32 cellular contexts compared by ENCODE assay signal in the genomic region with DNA sequence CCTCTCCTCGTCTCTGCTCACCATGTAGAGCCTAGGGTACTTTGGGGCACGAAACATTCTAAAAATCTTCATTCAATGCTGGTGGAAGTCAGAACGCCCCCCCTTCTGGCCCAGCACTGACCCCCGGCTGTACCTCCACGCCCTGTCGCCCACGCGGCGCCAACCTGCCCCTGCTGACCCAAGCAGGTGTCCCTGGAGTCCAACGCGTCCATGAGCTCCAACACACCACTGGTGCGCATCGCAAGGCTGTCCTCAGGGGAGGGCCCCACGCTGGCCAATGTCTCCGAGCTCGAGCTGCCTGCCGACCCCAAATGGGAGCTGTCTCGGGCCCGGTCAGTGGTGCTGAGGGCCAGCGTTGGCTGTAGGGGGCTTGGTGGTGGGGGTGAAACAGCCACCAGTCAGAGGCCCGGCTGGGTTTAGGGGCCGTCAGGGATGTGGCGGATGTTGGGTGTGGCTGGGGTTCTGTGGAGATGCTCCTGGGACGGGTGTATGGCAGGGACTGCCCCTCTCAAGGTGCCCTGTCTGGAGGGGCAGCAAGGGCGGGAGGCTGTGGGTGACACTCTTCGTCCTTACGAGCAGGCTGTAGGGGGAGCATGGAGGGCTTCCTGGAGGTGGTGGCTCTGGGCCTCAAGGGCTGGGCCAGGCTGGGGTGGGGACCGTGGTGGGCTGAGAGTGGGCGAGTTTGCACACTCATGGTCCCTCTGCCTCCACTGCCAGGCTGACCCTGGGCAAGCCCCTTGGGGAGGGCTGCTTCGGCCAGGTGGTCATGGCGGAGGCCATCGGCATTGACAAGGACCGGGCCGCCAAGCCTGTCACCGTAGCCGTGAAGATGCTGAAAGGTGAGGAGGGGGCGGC. TPM values are rescaled to one million over a fixed set of nuclear protein-coding genes. Genes with fewer than 3 reads are reported as not detected.
"Had no signal": no experiment of that assay in that cellular context is flagged by ENCODE, and none has a peak within 500 bp of the region (broad histone marks: within the 10 kb centered on the region; RNA-seq: fewer than 3 reads in every experiment).

No MANE protein-coding gene starts in this region.

- FAIRE-seq: endothelial cell of umbilical vein had no signal

- H3K4me3 ChIP-seq: coronary artery, esophagus muscularis mucosa, heart right ventricle, lung, mucosa of descending colon, smooth muscle cell, stomach, thoracic aorta, transverse colon, vagina had no signal

- H3K4me3 Mint-ChIP-seq: memory B cell; mesothelial cell of epicardium; naive B cell; natural killer cell treated with Interleukin-12 subunit alpha and Interleukin-12 subunit beta and Interleukin-15 and Interleukin-18, amount 100 ng/mL, for 72 hours; neural crest cell had no signal

- H3K27me3 Mint-ChIP-seq: natural killer cell treated with Interleukin-12 subunit alpha and Interleukin-12 subunit beta and Interleukin-15 and Interleukin-18, amount 100 ng/mL, for 72 hours; progenitor cell of endocrine pancreas had no signal

- H3K27ac Mint-ChIP-seq: memory B cell; mesothelial cell of epicardium; naive B cell; natural killer cell treated with Interleukin-12 subunit alpha and Interleukin-12 subunit beta and Interleukin-15 and Interleukin-18, amount 100 ng/mL, for 72 hours; progenitor cell of endocrine pancreas had no signal

- ATAC-seq: foreskin keratinocyte; heart right ventricle; left lobe of liver; mucosa of descending colon; natural killer cell treated with Interleukin-12 subunit alpha and Interleukin-12 subunit beta and Interleukin-15 and Interleukin-18, amount 100 ng/mL, for 72 hours; sciatic nerve had no signal

- DNase-seq: dermis blood vessel endothelial cell; effector memory CD4-positive, alpha-beta T cell; foreskin keratinocyte; glutamatergic neuron; hippocampal formation; islet precursor cell; kidney glomerular epithelial cell; naive B cell; stimulated activated CD4-positive, alpha-beta T cell treated with anti-CD3 and anti-CD28 coated beads, Interleukin-12 subunit alpha, Interleukin-12 subunit beta, amount 100 ng/mL, for 4 hours; stimulated activated CD4-positive, alpha-beta T cell treated with anti-CD3 and anti-CD28 coated beads, Interleukin-1b, Interleukin-23, amount 100 ng/mL, for 48 hours; stimulated activated CD4-positive, alpha-beta T cell treated with anti-CD3 and anti-CD28 coated beads, Interleukin-4, amount 100 ng/mL, for 1 hour; stimulated activated CD8-positive, alpha-beta memory T cell treated with anti-CD3 and anti-CD28 coated beads, Interleukin-4, amount 100 ng/mL, for 48 hours; stimulated activated naive CD4-positive, alpha-beta T cell treated with Interleukin-2 at 50 U/mL for 16 hours; stomach; transverse colon had no signal

- H3K27me3 ChIP-seq: foreskin keratinocyte, heart right ventricle, transverse colon, vagina had no signal

- H3K9me3 Mint-ChIP-seq: memory B cell; mesothelial cell of epicardium; naive B cell; natural killer cell treated with Interleukin-12 subunit alpha and Interleukin-12 subunit beta and Interleukin-15 and Interleukin-18, amount 100 ng/mL, for 72 hours; neural crest cell had no signal

- H3K4me1 Mint-ChIP-seq: mesothelial cell of epicardium, naive B cell, neural crest cell had no signal

- H3K36me3 ChIP-seq: esophagus muscularis mucosa, heart right ventricle, thoracic aorta, transverse colon had no signal

- H3K9me3 ChIP-seq: esophagus muscularis mucosa, heart right ventricle, mucosa of descending colon, stomach, thoracic aorta, transverse colon, vagina had no signal

- H3K4me2 ChIP-seq: smooth muscle cell had no signal

- H3K9ac ChIP-seq: parathyroid adenoma had no signal

- H3K27ac ChIP-seq: coronary artery, esophagus muscularis mucosa, foreskin keratinocyte, heart right ventricle, parathyroid adenoma, stomach, thoracic aorta, transverse colon, vagina had no signal

- H3K4me1 ChIP-seq: foreskin keratinocyte, heart right ventricle, parathyroid adenoma had no signal

- H3K36me3 Mint-ChIP-seq: memory B cell; mesothelial cell of epicardium; naive B cell; natural killer cell treated with Interleukin-12 subunit alpha and Interleukin-12 subunit beta and Interleukin-15 and Interleukin-18, amount 100 ng/mL, for 72 hours had no signal

RNA-seq across cellular contexts. Expression of a gene that starts 11.8 kb away (rescaled TPM):
- total RNA-seq: natural killer cell treated with Interleukin-12 subunit alpha and Interleukin-12 subunit beta and Interleukin-15 and Interleukin-18, amount 100 ng/mL, for 72 hours had no signal
